8 cellular contexts compared by ENCODE assay signal in the genomic region with DNA sequence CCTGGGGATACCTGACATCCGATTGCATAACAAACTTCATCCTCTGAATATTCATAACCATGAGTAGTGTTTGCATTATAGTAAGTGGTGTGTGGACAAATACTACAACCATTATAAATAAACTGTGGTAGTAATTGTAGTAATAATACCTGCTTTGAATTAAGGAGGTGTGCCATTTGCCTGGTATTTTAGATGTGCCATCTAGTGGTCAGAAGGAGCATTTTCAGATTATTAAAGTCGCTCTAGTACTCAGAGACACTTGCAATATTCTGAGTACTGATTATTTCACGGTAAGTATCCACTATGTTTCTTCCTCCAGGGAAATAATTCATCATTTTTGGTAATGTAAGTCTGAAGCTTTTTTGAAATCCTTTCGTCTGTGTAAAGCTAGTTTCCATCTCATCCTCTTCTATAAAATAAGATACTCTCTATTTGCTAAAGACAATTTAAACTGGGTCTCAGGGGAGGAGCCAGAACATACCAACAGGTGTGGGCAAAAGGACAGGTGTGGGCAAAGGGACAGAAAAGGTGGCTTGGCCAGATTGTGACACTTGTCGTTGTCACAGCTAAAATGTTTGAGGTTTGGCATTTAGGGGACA.
DNase-seq lines count a peak whose midpoint lies in the region; ATAC-seq, FAIRE-seq and TF ChIP-seq lines count a peak whose summit lies in the region.

No MANE protein-coding gene starts in this region.

- no peaks in the 10 kb centered on the region for H3K36me3 Mint-ChIP-seq in HFFc6 (ENCODE audit: low read depth)

- peaks cover 14% of the 10 kb centered on the region for H3K4me1 Mint-ChIP-seq in HFFc6 (ENCODE audit: low read depth)

- no peak overlapping the region for H3K4me3 ChIP-seq in Peyer's patch
- no peak overlapping the region for H3K4me3 ChIP-seq in small intestine (ENCODE audit: low read depth in 1 of 2, low read length in 2 of 2)

- TF ChIP-seq CTCF in HFFc6 (IDR thresholded peaks at IDR 0.05) = peak; percentile 90
- peak in 5 of 6 experiments; percentile 46 to 61 (median 53) for TF ChIP-seq CTCF in Peyer's patch (IDR thresholded peaks at IDR 0.05)

- DNase-seq in EH (ENCODE audit: low read depth) (peak; percentile 26), HFFc6 (peak; percentile 30), Peyer's patch (no peak), small intestine (peak; percentile 9), HuH-7.5 (ENCODE audit: low spot score) (no peak)
- DNase-seq in stimulated activated CD4-positive, alpha-beta T cell treated with anti-CD3 and anti-CD28 coated beads, Interleukin-1b, Interleukin-23, amount 100 ng/mL, for 48 hours = no peak

- no peak for TF ChIP-seq POLR2A in Peyer's patch (IDR thresholded peaks at IDR 0.05)

- H3K27me3 ChIP-seq in Peyer's patch (no peaks in the 10 kb centered on the region), small intestine (ENCODE audit: control insufficient read depth in 2 of 2, insufficient read depth in 2 of 2, low read length in 2 of 2) (peaks cover 0 to 3% of the 10 kb centered on the region in 2 donors)

- H3K9me3 ChIP-seq in Peyer's patch (no peaks in the 10 kb centered on the region), small intestine (ENCODE audit: control insufficient read depth, low read depth) (no peaks in the 10 kb centered on the region)

- ATAC-seq in esophagus mucosa = peak; percentile 40
- ATAC-seq in HG03097 (IDR thresholded peaks at IDR 0.05; ENCODE audit: low FRiP score, unreplicated experiment) = no peak

- no peak overlapping the region for H3K27ac ChIP-seq in Peyer's patch
- H3K27ac ChIP-seq in small intestine (ENCODE audit: low read depth in 1 of 2, low read length in 1 of 2) = no peak overlapping the region

- no peak overlapping the region for H3K27ac Mint-ChIP-seq in HFFc6

- no peak for FAIRE-seq in small intestine (lab: Jason Lieb, UNC)

- H3K9me3 Mint-ChIP-seq in HFFc6 = no peaks in the 10 kb centered on the region

- H3K36me3 ChIP-seq in Peyer's patch (no peaks in the 10 kb centered on the region), small intestine (ENCODE audit: control insufficient read depth in 2 of 2, insufficient read depth in 2 of 2, low read length in 2 of 2) (no peaks in the 10 kb centered on the region)

- H3K4me1 ChIP-seq in Peyer's patch (no peaks in the 10 kb centered on the region), small intestine (ENCODE audit: control insufficient read depth in 2 of 2, insufficient read depth in 1 of 2, low read depth in 1 of 2, low read length in 1 of 2) (no peaks in the 10 kb centered on the region)

- WGBS in small intestine, 3 donors = 37 to 52% (median 43%) methylated on average over 5 of the region's 5 CpGs

- H3K27me3 Mint-ChIP-seq in HFFc6 (ENCODE audit: insufficient read depth) = peaks cover 6% of the 10 kb centered on the region

- H3K4me3 Mint-ChIP-seq in HFFc6 = no peak overlapping the region

Comparison
In these comparisons a context has a peak if more than half of its experiments do, and no peak if none do; other contexts are left out.
1. DNase-seq: peak in EH (single experiment), HFFc6 (single experiment) and small intestine (single experiment); none in Peyer's patch (0 of 3), stimulated activated CD4-positive, alpha-beta T cell treated with anti-CD3 and anti-CD28 coated beads, Interleukin-1b, Interleukin-23, amount 100 ng/mL, for 48 hours (single experiment) and HuH-7.5 (single experiment).